In the genomic region with DNA sequence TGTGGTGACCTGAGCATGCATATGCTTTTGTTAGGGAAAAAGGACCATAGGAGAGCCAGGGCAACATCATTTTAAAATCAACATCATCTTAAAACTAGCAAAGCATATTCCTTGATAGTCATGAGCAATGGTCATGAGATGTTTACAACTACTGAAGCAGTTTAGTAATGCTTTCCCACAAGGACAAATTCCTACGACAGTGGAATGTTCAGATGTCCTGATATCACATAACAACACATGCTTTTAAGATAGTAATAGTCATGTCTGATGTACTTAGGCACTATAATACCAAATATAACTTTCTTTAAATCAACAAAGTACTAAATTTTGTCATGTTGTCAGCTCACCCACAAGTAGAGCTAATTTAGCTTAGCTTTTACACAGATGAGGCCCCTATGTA, we compare ENCODE assay signal across 21 cellular contexts.
A peak's percentile ranks its signal among the peaks of the same experiment; 100 is the strongest.
DNase-seq lines count a peak whose midpoint lies in the region; ATAC-seq and TF ChIP-seq lines count a peak whose summit lies in the region.
"Had no signal": no experiment of that assay in that cellular context is flagged by ENCODE, and none has a peak within 500 bp of the region (broad histone marks: within the 10 kb centered on the region; RNA-seq: fewer than 3 reads in every experiment).

No MANE protein-coding gene starts in this region.

- H3K36me3 ChIP-seq in mucosa of descending colon (ENCODE audit: low read depth): no peaks in the 10 kb centered on the region
- H3K36me3 ChIP-seq: esophagus squamous epithelium, neutrophil, stomach had no signal

- CTCF ChIA-PET in AG04449 (lab: Yijun Ruan, JAX): no interaction called here

- peak; percentile 14 for DNase-seq in AG04449 (ENCODE audit: low read depth, low spot score)
- DNase-seq in HCEC 1CT: peak; percentile 86
- peak; percentile 64 to 77 for DNase-seq in cardiac fibroblast (ENCODE audit: low read depth in 2 of 2)
- DNase-seq in iris pigment epithelial cell (ENCODE audit: low read depth): peak; percentile 96
- DNase-seq in NCI-H526 treated with DMSO at 0.1 percent for 48 hours (lab: John Stamatoyannopoulos, UW): no peak
- DNase-seq in mucosa of descending colon: no peak
- no peak for DNase-seq in H4 (ENCODE audit: low spot score)
- DNase-seq in SIG-M5 (lab: John Stamatoyannopoulos, UW): no peak
- DNase-seq: 8988T; activated CD4-positive, alpha-beta memory T cell treated with anti-CD3 and anti-CD28 coated beads, Interleukin-2, amount 10 ng/mL, durations not matched to agents 7 days and 5 days; amygdala; cerebellar nuclear complex; effector memory CD4-positive, alpha-beta T cell; esophagus squamous epithelium; GDM1; GOT3; hippocampal formation; NCI-H1105; NCI-H510A treated with DMSO at 0.1 percent for 48 hours; stomach had no signal

- peaks cover 4% of the 10 kb centered on the region for H3K9me3 ChIP-seq in mucosa of descending colon
- H3K9me3 ChIP-seq: esophagus squamous epithelium, neutrophil, stomach had no signal

- H3K4me3 ChIP-seq in AG04449 (ENCODE audit: low read depth, low read length): no peak overlapping the region
- H3K4me3 ChIP-seq in cardiac fibroblast (replicated peaks in 1 of 2; ENCODE audit: low read depth in 2 of 2, low read length in 2 of 2): no peak overlapping the region
- no peak overlapping the region for H3K4me3 ChIP-seq in mucosa of descending colon
- H3K4me3 ChIP-seq: esophagus squamous epithelium, stomach had no signal

- no peak for ATAC-seq in mucosa of descending colon

- POLR2A ChIA-PET in AG04449 (lab: Yijun Ruan, JAX): no interaction called here

- intact Hi-C loops in mucosa of descending colon (cut with DNase I, micrococcal nuclease): no loop called here

- H3K4me1 ChIP-seq in mucosa of descending colon (ENCODE audit: low read depth): no peaks in the 10 kb centered on the region
- H3K4me1 ChIP-seq: esophagus squamous epithelium, stomach had no signal

- TF ChIP-seq CTCF in AG04449 (IDR thresholded peaks at IDR 0.05; ENCODE audit: insufficient read depth, low read length, missing control alignments): no peak
- no peak for TF ChIP-seq CTCF in cardiac fibroblast (IDR thresholded peaks at IDR 0.05; ENCODE audit: low read depth, low read length)
- no peak for TF ChIP-seq CTCF in mucosa of descending colon (IDR thresholded peaks at IDR 0.05)

Comparison
In these comparisons a context has a peak if more than half of its experiments do, and no peak if none do; other contexts are left out.
1. DNase-seq: peak in AG04449 (single experiment), HCEC 1CT (single experiment), cardiac fibroblast (2 of 2) and iris pigment epithelial cell (single experiment); none in NCI-H526 treated with DMSO at 0.1 percent for 48 hours (single experiment), mucosa of descending colon (0 of 3), H4 (single experiment) and SIG-M5 (single experiment).